8 cellular contexts compared by ENCODE assay signal in genomic region chr1:220113136-220113695, GRCh38. TPM values are rescaled to one million over a fixed set of nuclear protein-coding genes. Genes with fewer than 3 reads are reported as not detected.
A peak's percentile ranks its signal among the peaks of the same experiment; 100 is the strongest.
DNase-seq lines count a peak whose midpoint lies in the region; ATAC-seq and TF ChIP-seq lines count a peak whose summit lies in the region.

No MANE protein-coding gene starts in this region.

- WGBS in SK-N-SH (ENCODE audit: low lambda C conversion rate), result 94% methylated on average over 5 of the region's 5 CpGs

- H3K27me3 ChIP-seq in breast epithelium, result no peaks in the 10 kb centered on the region
- H3K27me3 ChIP-seq in SK-N-SH (ENCODE audit: insufficient read depth), result no peaks in the 10 kb centered on the region
- no peaks in the 10 kb centered on the region for H3K27me3 ChIP-seq in fibroblast of lung (ENCODE audit: control insufficient read depth, insufficient read depth, low read length)
- no peaks in the 10 kb centered on the region for H3K27me3 ChIP-seq in gastrocnemius medialis

- H3K4me2 ChIP-seq in SK-N-SH (no peak overlapping the region), fibroblast of lung (ENCODE audit: extremely low read depth, insufficient read depth, low read length) (no peak overlapping the region)

- peaks cover 6% of the 10 kb centered on the region; the same call in 1 of the 2 replicates for H3K79me2 ChIP-seq in SK-N-SH (ENCODE audit: insufficient read depth)
- no peaks in the 10 kb centered on the region for H3K79me2 ChIP-seq in fibroblast of lung (ENCODE audit: control insufficient read depth, insufficient read depth, low read length)

- no TSS peak for BruUV-seq in MCF 10A (replicated peaks; lab: Mats Ljungman, UMichigan)

- H3K4me1 ChIP-seq in breast epithelium (no peaks in the 10 kb centered on the region), SK-N-SH (ENCODE audit: control insufficient read depth in 1 of 2, insufficient read depth in 2 of 2, low read depth in 1 of 2, low read length in 1 of 2) (no peaks in the 10 kb centered on the region), fibroblast of lung (ENCODE audit: control insufficient read depth, extremely low read depth, insufficient read depth, low read length) (no peaks in the 10 kb centered on the region), gastrocnemius medialis (no peaks in the 10 kb centered on the region)

- TF ChIP-seq EP300 in SK-N-SH (IDR thresholded peaks at IDR 0.05; ENCODE audit: borderline replicate concordance in 1 of 2, low read depth in 1 of 2, low read length in 1 of 2), result no peak

- H3K4me3 Mint-ChIP-seq in MCF 10A (ENCODE audit: unreplicated experiment), result no peak overlapping the region

- H3K4me3 ChIP-seq in breast epithelium, result no peak overlapping the region
- no peak overlapping the region; a peak in 1 of 4 replicates for H3K4me3 ChIP-seq in SK-N-SH (ENCODE audit: low read depth in 2 of 2, low read length in 1 of 2)
- H3K4me3 ChIP-seq in fibroblast of lung (replicated peaks in 1 of 4; ENCODE audit: control extremely low read depth in 1 of 4, insufficient read depth in 1 of 4, low read depth in 3 of 4, low read length in 4 of 4), result no peak overlapping the region
- no peak overlapping the region for H3K4me3 ChIP-seq in gastrocnemius medialis

- peak; percentile 69 for TF ChIP-seq CTCF in MCF 10A (IDR thresholded peaks at IDR 0.05; ENCODE audit: unreplicated experiment)
- peak in 1 of 3 donors; percentile 22 for TF ChIP-seq CTCF in breast epithelium (IDR thresholded peaks at IDR 0.05)
- peak; percentile 70 for TF ChIP-seq CTCF in SK-N-SH (IDR thresholded peaks at IDR 0.05)
- peak; percentile 40 to 62 for TF ChIP-seq CTCF in fibroblast of lung (conservative IDR thresholded peaks at IDR 0.05 in 1 of 2, IDR thresholded peaks at IDR 0.05 in 1 of 2; ENCODE audit: low read depth in 1 of 2, low read length in 2 of 2)
- TF ChIP-seq CTCF in gastrocnemius medialis (IDR thresholded peaks at IDR 0.05 in 4 of 5, conservative IDR thresholded peaks at IDR 0.05 in 1 of 5), result peak in 1 of 5 experiments; percentile 41

- peak; percentile 78 for DNase-seq in MCF 10A (ENCODE audit: unreplicated experiment)
- DNase-seq in breast epithelium (ENCODE audit: low spot score in 2 of 2), result no peak
- peak; percentile 52 for DNase-seq in SK-N-SH
- peak in 1 of 2 donors; percentile 38 for DNase-seq in fibroblast of lung (ENCODE audit: low read depth in 2 of 2)
- DNase-seq in stimulated activated naive CD4-positive, alpha-beta T cell treated with Interleukin-2 at 50 U/mL for 16 hours (lab: John Stamatoyannopoulos, UW), result peak; percentile 2
- no peak for DNase-seq in gastrocnemius medialis

- no peaks in the 10 kb centered on the region for H3K27me3 Mint-ChIP-seq in MCF 10A (ENCODE audit: insufficient read depth, unreplicated experiment)

- H3K27ac Mint-ChIP-seq in MCF 10A (ENCODE audit: low read depth, unreplicated experiment), result no peak overlapping the region

- H3F3A ChIP-seq in SK-N-SH (replicated peaks; ENCODE audit: insufficient read depth), result no peaks in the 10 kb centered on the region

- H2AFZ ChIP-seq in SK-N-SH (ENCODE audit: low read depth) (no peak overlapping the region), fibroblast of lung (ENCODE audit: low read length) (no peak overlapping the region)

- ATAC-seq in HG02642 (IDR thresholded peaks at IDR 0.05; ENCODE audit: poor library complexity, unreplicated experiment) (peak; percentile 63), GM21825 (IDR thresholded peaks at IDR 0.05; ENCODE audit: unreplicated experiment) (no peak), gastrocnemius medialis (no peak)

- H3K9ac ChIP-seq in SK-N-SH (no peak overlapping the region), fibroblast of lung (ENCODE audit: insufficient read depth, low read length) (no peak overlapping the region)

- H3K27ac ChIP-seq in breast epithelium, result no peak overlapping the region
- no peak overlapping the region for H3K27ac ChIP-seq in SK-N-SH (ENCODE audit: low read depth in 2 of 2, low read length in 1 of 2)
- H3K27ac ChIP-seq in fibroblast of lung (ENCODE audit: insufficient read depth, low read length), result no peak overlapping the region
- no peak overlapping the region for H3K27ac ChIP-seq in gastrocnemius medialis

- intact Hi-C loops in MCF 10A (cut with micrococcal nuclease) (no loop called here), breast epithelium (cut with DNase I; ENCODE audit: low total_unique reads) (no loop called here), gastrocnemius medialis (cut with DNase I; ENCODE audit: low total_unique reads) (no loop called here)

- TF ChIP-seq POLR2A in breast epithelium (IDR thresholded peaks at IDR 0.05) (no peak), gastrocnemius medialis (IDR thresholded peaks at IDR 0.05) (no peak)

- H3K4me1 Mint-ChIP-seq in MCF 10A (ENCODE audit: insufficient read depth, unreplicated experiment), result no peaks in the 10 kb centered on the region

- H3K9me3 ChIP-seq in breast epithelium, result no peaks in the 10 kb centered on the region
- H3K9me3 ChIP-seq in SK-N-SH, result no peaks in the 10 kb centered on the region
- H3K9me3 ChIP-seq in fibroblast of lung (ENCODE audit: control insufficient read depth, insufficient read depth, low read depth, low read length), result no peaks in the 10 kb centered on the region
- H3K9me3 ChIP-seq in gastrocnemius medialis, result no peaks in the 10 kb centered on the region

- peaks cover 100% of the 10 kb centered on the region for H3K36me3 Mint-ChIP-seq in MCF 10A (ENCODE audit: insufficient read depth, unreplicated experiment)

- no peaks in the 10 kb centered on the region for H4K20me1 ChIP-seq in SK-N-SH (ENCODE audit: insufficient read depth)
- no peaks in the 10 kb centered on the region for H4K20me1 ChIP-seq in fibroblast of lung (ENCODE audit: control insufficient read depth, extremely low read depth, insufficient read depth, low read length)

- peaks cover 9% of the 10 kb centered on the region for H3K36me3 ChIP-seq in breast epithelium
- H3K36me3 ChIP-seq in SK-N-SH (replicated peaks in 1 of 2; ENCODE audit: control insufficient read depth in 1 of 2, insufficient read depth in 2 of 2, low read length in 1 of 2), result peaks cover 57 to 82% of the 10 kb centered on the region in 2 experiments
- no peaks in the 10 kb centered on the region for H3K36me3 ChIP-seq in fibroblast of lung (ENCODE audit: control insufficient read depth, insufficient read depth, low read length)
- H3K36me3 ChIP-seq in gastrocnemius medialis, result peaks cover 0 to 85% of the 10 kb centered on the region in 2 donors

- no peak; the same call in 1 of the 2 replicates for TF ChIP-seq RAD21 in SK-N-SH (IDR thresholded peaks at IDR 0.05; ENCODE audit: low read length)

- no peaks in the 10 kb centered on the region for H3K9me3 Mint-ChIP-seq in MCF 10A (ENCODE audit: unreplicated experiment)

- POLR2A ChIA-PET in MCF 10A (lab: Yijun Ruan, JAX) (interaction anchor here (0.6 to 1.1 kb wide), 4 partner anchors 9 to 59 kb away, joined by 3 to 5 read pairs (median 4); no protein-coding TSS in a partner anchor), SK-N-SH (lab: Yijun Ruan, JAX) (interaction anchor here (0.6 kb wide), 1 partner anchor 11 kb away, joined by 6 read pairs; no protein-coding TSS in a partner anchor)

- CTCF ChIA-PET in MCF 10A (lab: Yijun Ruan, JAX), result interaction anchor here (0.6 to 2.3 kb wide), 25 partner anchors 9 to 1828 kb away, joined by 3 to 16 read pairs (median 3); partner anchors contain the start of genes EPRS1 and RRP15
- CTCF ChIA-PET in SK-N-SH (lab: Yijun Ruan, JAX), result interaction anchor here (0.7 to 2.2 kb wide), 18 partner anchors 9 to 663 kb away, joined by 3 to 9 read pairs (median 3); no protein-coding TSS in a partner anchor

- H3K9me2 ChIP-seq in SK-N-SH, result no peaks in the 10 kb centered on the region

- in situ Hi-C loops in gastrocnemius medialis (cut with MboI; ENCODE audit: low sequenced_read_pairs in 4 of 4), result no loop called here

TF ChIP-seq in SK-N-SH, 30 proteins besides CTCF, POLR2A, EP300 and RAD21 (continues in another document):
- TF ChIP-seq GATA2 (CRISPR knock-in tag; IDR thresholded peaks at IDR 0.05) (no peak), RFX5 (IDR thresholded peaks at IDR 0.05; ENCODE audit: low read length) (no peak), POLR2AphosphoS5 (IDR thresholded peaks at IDR 0.05; ENCODE audit: low read depth, low read length) (no peak), ELF1 (IDR thresholded peaks at IDR 0.05) (no peak), SIN3A (IDR thresholded peaks at IDR 0.05; ENCODE audit: borderline replicate concordance, low read depth, low read length) (no peak), MAX (IDR thresholded peaks at IDR 0.05; ENCODE audit: low read depth) (no peak), EZH2phosphoT487 (IDR thresholded peaks at IDR 0.05; ENCODE audit: borderline replicate concordance, low read depth) (no peak), MXI1 (IDR thresholded peaks at IDR 0.05; ENCODE audit: low read depth, low read length) (no peak), USF1 (IDR thresholded peaks at IDR 0.05; ENCODE audit: borderline replicate concordance, low read depth) (no peak)

RNA-seq across cellular contexts. Expression of gene IARS2, which starts 19.3 kb away (rescaled TPM):
- total RNA-seq in MCF 10A (2022) (151 and 158 TPM in 2 replicates), breast epithelium (10 to 100 TPM; 57.7 to 84.0 (median 66.2) TPM), fibroblast of lung (88.9 and 99.1 TPM in 2 replicates), gastrocnemius medialis (10 to 100 TPM; 64.7 to 83.6 (median 74.6) TPM)
- polyA plus RNA-seq in SK-N-SH (2012; rRNA removed) (25.7 and 30.0 TPM in 2 replicates), fibroblast of lung (34.1 and 37.8 TPM in 2 replicates)
- 49.3 and 63.4 TPM in 2 replicates for polyA plus RNA-seq in SK-N-SH (2012; cell fraction: cytosol; rRNA removed)
- 12.9 and 22.1 TPM in 2 replicates for polyA plus RNA-seq in SK-N-SH (2012; cell fraction: nucleus; rRNA removed)
- 56.5 and 68.4 TPM in 2 replicates for polyA plus RNA-seq in fibroblast of lung (2012)
- 56.8 and 59.4 TPM in 2 replicates for polyA minus RNA-seq in fibroblast of lung (ENCODE audit: low replicate concordance)

RNA-seq across cellular contexts. Expression of gene BPNT1, which starts 23.6 kb away (rescaled TPM):
- 39.2 and 44.6 TPM in 2 replicates for total RNA-seq in MCF 10A (2022)
- total RNA-seq in breast epithelium, result 10 to 100 TPM; 14.6 to 34.1 (median 24.3) TPM
- polyA plus RNA-seq in SK-N-SH (2012; rRNA removed), result 44.6 and 62.5 TPM in 2 replicates
- 54.3 and 55.3 TPM in 2 replicates for polyA plus RNA-seq in SK-N-SH (2012; cell fraction: cytosol; rRNA removed)
- polyA plus RNA-seq in SK-N-SH (2012; cell fraction: nucleus; rRNA removed), result 31.6 and 55.2 TPM in 2 replicates
- 21.8 and 23.8 TPM in 2 replicates for total RNA-seq in fibroblast of lung
- 51.2 and 54.9 TPM in 2 replicates for polyA plus RNA-seq in fibroblast of lung
- polyA plus RNA-seq in fibroblast of lung (2012), result 24.9 and 28.4 TPM in 2 replicates
- polyA minus RNA-seq in fibroblast of lung (ENCODE audit: low replicate concordance), result 9.3 and 26.5 TPM in 2 replicates
- 10 to 100 TPM in 1 of 4 donors, 1 to 10 TPM in 3; 5.2 to 27.5 (median 9.2) TPM for total RNA-seq in gastrocnemius medialis

Comparison
In these comparisons a context has a peak if more than half of its experiments do, and no peak if none do; other contexts are left out.
1. DNase-seq: peak in MCF 10A (single experiment), SK-N-SH (single experiment) and stimulated activated naive CD4-positive, alpha-beta T cell treated with Interleukin-2 at 50 U/mL for 16 hours (single experiment); none in breast epithelium (0 of 2) and gastrocnemius medialis (0 of 2).